In the genomic region with DNA sequence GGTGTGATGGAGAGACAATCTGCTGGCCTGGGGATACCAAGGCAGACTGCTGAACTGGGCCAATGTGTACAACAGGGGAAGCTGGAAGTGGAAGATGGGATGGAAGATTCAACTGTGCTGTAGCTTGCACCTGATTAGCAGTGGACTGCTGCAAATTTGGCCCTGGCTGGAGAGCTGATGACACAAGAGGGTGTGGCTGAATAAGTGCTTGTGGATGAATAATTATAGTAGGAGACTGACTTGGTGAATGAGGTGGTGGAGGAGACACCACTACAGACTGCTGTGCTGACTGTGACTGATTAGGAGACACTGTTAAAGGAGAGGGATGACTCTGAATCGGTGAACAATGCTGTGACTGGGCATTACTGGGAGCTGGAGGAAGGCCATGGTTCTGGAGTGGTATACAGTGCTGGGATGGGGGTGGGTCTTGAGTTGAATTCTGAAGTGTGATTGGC, we compare ENCODE assay signal across 8 cellular contexts. TPM values are rescaled to one million over a fixed set of nuclear protein-coding genes. Genes with fewer than 3 reads are reported as not detected.
A peak's percentile ranks its signal among the peaks of the same experiment; 100 is the strongest.
DNase-seq lines count a peak whose midpoint lies in the region; ATAC-seq and TF ChIP-seq lines count a peak whose summit lies in the region.

No MANE protein-coding gene starts in this region.

- CTCF ChIA-PET in activated B cell treated with CpG ODN at 0.5 μM for 24 hours (lab: Charles Lee): interaction anchor here (0.7 to 0.9 kb wide), 3 partner anchors 12 to 49 kb away, joined by 3 to 6 read pairs (median 3); no protein-coding TSS in a partner anchor

- H3K27me3 Mint-ChIP-seq in activated B cell treated with CpG ODN at 0.5 μM for 24 hours: no peaks in the 10 kb centered on the region
- H3K27me3 Mint-ChIP-seq in naive thymus-derived CD8-positive, alpha-beta T cell: no peaks in the 10 kb centered on the region

- peak overlapping the region; percentile 57 for H3K27ac Mint-ChIP-seq in activated B cell treated with CpG ODN at 0.5 μM for 24 hours
- H3K27ac Mint-ChIP-seq in naive thymus-derived CD8-positive, alpha-beta T cell: peak overlapping the region; percentile 55 to 86 (median 74)

- no peak for TF ChIP-seq CTCF in GM10266 (IDR thresholded peaks at IDR 0.05; ENCODE audit: control insufficient read depth, insufficient read depth, low read depth, missing control alignments)
- TF ChIP-seq CTCF in activated B cell treated with CpG ODN at 0.5 μM for 24 hours (IDR thresholded peaks at IDR 0.05): no peak

- intact Hi-C loops in activated B cell treated with CpG ODN at 0.5 μM for 24 hours (cut with micrococcal nuclease): loop anchor here (2.0 to 5.0 kb wide), 2 partner anchors 16 to 37 kb away; no protein-coding TSS in a partner anchor

- H3K4me3 Mint-ChIP-seq in activated B cell treated with CpG ODN at 0.5 μM for 24 hours: peak overlapping the region; percentile 9
- H3K4me3 Mint-ChIP-seq in naive thymus-derived CD8-positive, alpha-beta T cell: peak overlapping the region; percentile 44 to 85 (median 60)

- H3K4me1 Mint-ChIP-seq in activated B cell treated with CpG ODN at 0.5 μM for 24 hours: peaks cover 20% of the 10 kb centered on the region
- H3K4me1 Mint-ChIP-seq in naive thymus-derived CD8-positive, alpha-beta T cell: peaks cover 12 to 41% (median 28%) of the 10 kb centered on the region in 4 donors

- H3K9me3 Mint-ChIP-seq in activated B cell treated with CpG ODN at 0.5 μM for 24 hours: no peaks in the 10 kb centered on the region
- H3K9me3 Mint-ChIP-seq in naive thymus-derived CD8-positive, alpha-beta T cell: peaks cover 0 to 13% (median 3%) of the 10 kb centered on the region in 9 donors

- DNase-seq in GM10266 (ENCODE audit: extremely low spot score): peak; percentile 41
- DNase-seq in activated B cell treated with CpG ODN at 0.5 μM for 24 hours: no peak
- no peak for DNase-seq in naive thymus-derived CD8-positive, alpha-beta T cell
- no peak for DNase-seq in effector CD4-positive, alpha-beta T cell
- DNase-seq in NCI-H2081 treated with DMSO at 0.1 percent for 48 hours (lab: John Stamatoyannopoulos, UW): no peak

- POLR2A ChIA-PET in activated B cell treated with CpG ODN at 0.5 μM for 24 hours (lab: Charles Lee): interaction anchor here (0.5 to 2.2 kb wide), 7 partner anchors 15 to 162 kb away, joined by 3 to 9 read pairs (median 5); partner anchors contain the start of gene SEC62
- POLR2A ChIA-PET in naive thymus-derived CD8-positive, alpha-beta T cell (lab: Charles Lee): interaction anchor here (0.5 kb wide), 2 partner anchors 15 to 51 kb away, joined by 3 to 4 read pairs; no protein-coding TSS in a partner anchor

- ATAC-seq in GM21381 (IDR thresholded peaks at IDR 0.05; ENCODE audit: unreplicated experiment) (peak; percentile 40), HG03469 (IDR thresholded peaks at IDR 0.05; ENCODE audit: unreplicated experiment) (peak; percentile 20), activated B cell treated with CpG ODN at 0.5 μM for 24 hours (ENCODE audit: low read depth) (peak; percentile 56), GM18519 (IDR thresholded peaks at IDR 0.05; ENCODE audit: low FRiP score, unreplicated experiment) (no peak)
- peak; percentile 38 to 39 for ATAC-seq in naive thymus-derived CD8-positive, alpha-beta T cell

- peaks cover 59% of the 10 kb centered on the region for H3K36me3 Mint-ChIP-seq in activated B cell treated with CpG ODN at 0.5 μM for 24 hours (ENCODE audit: low read depth)
- H3K36me3 Mint-ChIP-seq in naive thymus-derived CD8-positive, alpha-beta T cell: peaks cover 5 to 79% (median 33%) of the 10 kb centered on the region in 3 donors

RNA-seq across cellular contexts. Expression of gene PHC3, which starts 52.5 kb away (rescaled TPM):
- 105 TPM in 2 replicates for total RNA-seq in activated B cell treated with CpG ODN at 0.5 μM for 24 hours
- total RNA-seq in naive thymus-derived CD8-positive, alpha-beta T cell: 100 to 1,000 TPM; 166 to 187 TPM
- polyA plus RNA-seq in naive thymus-derived CD8-positive, alpha-beta T cell: 10 to 100 TPM; 34.5 to 54.8 (median 38.8) TPM
